ENCODE assay signal across 2 cellular contexts in genomic region chr4:40750461-40751258, GRCh38.
TF ChIP-seq lines count a peak whose summit lies in the region.

No MANE protein-coding gene starts in this region.

TF ChIP-seq in A549, 52 proteins besides CTCF, POLR2A, EP300 and RAD21 (continued from another document):
- no peak for TF ChIP-seq SREBF2 (IDR thresholded peaks at IDR 0.05)
- TF ChIP-seq HMGXB4 (CRISPR knock-in tag; IDR thresholded peaks at IDR 0.05; ENCODE audit: borderline replicate concordance), result no peak

TF ChIP-seq in GM23338, 12 proteins besides CTCF, POLR2A, EP300 and RAD21 (continued from another document):
- TF ChIP-seq ZNF462 (CRISPR knock-in tag; IDR thresholded peaks at IDR 0.05) (no peak), POLR2AphosphoS5 (IDR thresholded peaks at IDR 0.05; ENCODE audit: low read depth) (peak; percentile 27)
